Comparison of ENCODE assay signal across 1 cellular context in genomic region chr12:12333980-12334709, GRCh38.
TF ChIP-seq lines count a peak whose summit lies in the region.

No MANE protein-coding gene starts in this region.

TF ChIP-seq in HepG2, 621 proteins besides CTCF, POLR2A, EP300 and RAD21 (continued from another document and continues in another):
- TF ChIP-seq ZNF841 (CRISPR knock-in tag; IDR thresholded peaks at IDR 0.05; ENCODE audit: borderline replicate concordance) (no peak), ZHX2 (IDR thresholded peaks at IDR 0.05; ENCODE audit: low read depth) (no peak), ZHX2 (CRISPR knock-in tag; IDR thresholded peaks at IDR 0.05; ENCODE audit: borderline replicate concordance) (no peak), RFXANK (CRISPR knock-in tag; IDR thresholded peaks at IDR 0.05) (no peak), ZNF616 (CRISPR knock-in tag; IDR thresholded peaks at IDR 0.05; ENCODE audit: low read depth) (no peak), POLR2G (IDR thresholded peaks at IDR 0.05; ENCODE audit: low read depth, low read length) (no peak), ZNF777 (CRISPR knock-in tag; IDR thresholded peaks at IDR 0.05) (no peak), IRF9 (CRISPR knock-in tag; IDR thresholded peaks at IDR 0.05; ENCODE audit: borderline replicate concordance) (no peak), GATAD2A (CRISPR knock-in tag; IDR thresholded peaks at IDR 0.05) (peak; percentile 47), RAD51 (IDR thresholded peaks at IDR 0.05; ENCODE audit: borderline replicate concordance) (no peak), YY1 (IDR thresholded peaks at IDR 0.05; ENCODE audit: insufficient read depth, insufficient replicate concordance, low read depth, low read length) (peak; percentile 29), MAX (IDR thresholded peaks at IDR 0.05) (peak; percentile 43; the same call in 1 of the 2 replicates), ZNF256 (CRISPR knock-in tag; conservative IDR thresholded peaks at IDR 0.05) (no peak), ZNF776 (CRISPR knock-in tag; IDR thresholded peaks at IDR 0.05) (no peak), BCL6 (CRISPR knock-in tag; IDR thresholded peaks at IDR 0.05) (no peak), ZNF143 (CRISPR knock-in tag; IDR thresholded peaks at IDR 0.05) (no peak), ZNF496 (CRISPR knock-in tag; IDR thresholded peaks at IDR 0.05; ENCODE audit: insufficient replicate concordance) (no peak), PRDM10 (CRISPR knock-in tag; IDR thresholded peaks at IDR 0.05; ENCODE audit: low read depth) (no peak), ZNF747 (CRISPR knock-in tag; IDR thresholded peaks at IDR 0.05; ENCODE audit: borderline replicate concordance) (no peak), SUZ12 (IDR thresholded peaks at IDR 0.05; ENCODE audit: low read depth, low read length) (no peak), ZBTB7A (CRISPR knock-in tag; IDR thresholded peaks at IDR 0.05) (no peak), MYC (CRISPR knock-in tag; IDR thresholded peaks at IDR 0.05; ENCODE audit: borderline replicate concordance) (peak; percentile 37; the same call in 1 of the 2 replicates), HMGXB4 (CRISPR knock-in tag; IDR thresholded peaks at IDR 0.05; ENCODE audit: borderline replicate concordance in 1 of 2, low read depth in 1 of 2) (peak in 1 of 2 experiments; percentile 53; a peak in 1 of 4 replicates), YEATS4 (CRISPR knock-in tag; IDR thresholded peaks at IDR 0.05; ENCODE audit: borderline replicate concordance) (no peak), PHB2 (IDR thresholded peaks at IDR 0.05; ENCODE audit: partially characterized antibody) (no peak), FOXA3 (CRISPR knock-in tag; IDR thresholded peaks at IDR 0.05) (no peak), ZBTB4 (CRISPR knock-in tag; IDR thresholded peaks at IDR 0.05; ENCODE audit: borderline replicate concordance) (no peak), CREM (IDR thresholded peaks at IDR 0.05) (no peak), CREM (CRISPR knock-in tag; IDR thresholded peaks at IDR 0.05) (no peak), PCBP2 (optimal IDR thresholded peaks at IDR 0.05; ENCODE audit: low read depth, low read length, poor library complexity, severe bottlenecking) (no peak), ZBTB34 (CRISPR knock-in tag; IDR thresholded peaks at IDR 0.05) (no peak), SPEN (CRISPR knock-in tag; IDR thresholded peaks at IDR 0.05; ENCODE audit: low read depth) (no peak), ZSCAN25 (CRISPR knock-in tag; IDR thresholded peaks at IDR 0.05) (no peak), RFX5 (IDR thresholded peaks at IDR 0.05; ENCODE audit: low read depth, low read length) (no peak), MAFG (CRISPR knock-in tag; IDR thresholded peaks at IDR 0.05) (no peak), PITX1 (CRISPR knock-in tag; IDR thresholded peaks at IDR 0.05) (no peak), MED13 (CRISPR knock-in tag; IDR thresholded peaks at IDR 0.05) (no peak), THRA (CRISPR knock-in tag; IDR thresholded peaks at IDR 0.05; ENCODE audit: borderline replicate concordance) (no peak), KAT2B (IDR thresholded peaks at IDR 0.05; ENCODE audit: borderline replicate concordance, low read depth, low read length) (no peak), TCF7 (IDR thresholded peaks at IDR 0.05; ENCODE audit: low read depth) (no peak), FOSL2 (CRISPR knock-in tag; IDR thresholded peaks at IDR 0.05) (0 out of 2 replicates have a peak, but pooled peaks have one; percentile 10), MYPOP (CRISPR knock-in tag; IDR thresholded peaks at IDR 0.05) (no peak), CC2D1A (CRISPR knock-in tag; IDR thresholded peaks at IDR 0.05) (no peak), REL (CRISPR knock-in tag; conservative IDR thresholded peaks at IDR 0.05) (no peak), ZNF543 (CRISPR knock-in tag; IDR thresholded peaks at IDR 0.05) (no peak), SALL1 (CRISPR knock-in tag; IDR thresholded peaks at IDR 0.05) (peak; percentile 25; the same call in 1 of the 2 replicates), IRF2 (CRISPR knock-in tag; IDR thresholded peaks at IDR 0.05) (no peak), ZNF484 (CRISPR knock-in tag; IDR thresholded peaks at IDR 0.05; ENCODE audit: borderline replicate concordance, low read depth) (no peak)
